In the genomic region with DNA sequence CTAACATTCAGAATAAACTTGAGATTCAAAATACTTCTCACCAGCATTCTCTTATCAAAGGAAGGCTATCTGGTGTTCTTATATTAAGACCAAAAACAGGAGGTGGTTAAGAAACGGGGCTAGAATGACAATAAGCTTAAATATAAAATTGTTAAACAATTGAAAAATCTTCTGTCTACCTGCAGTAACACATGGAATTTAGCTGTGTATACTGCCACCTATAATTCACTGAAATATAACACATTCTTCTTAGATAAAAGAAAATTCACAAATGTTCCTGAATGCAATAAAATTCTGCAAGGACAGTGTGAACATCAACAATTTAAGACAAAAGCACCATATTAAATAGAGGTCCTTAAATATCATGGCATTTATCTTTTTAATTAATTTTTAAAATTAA, we compare ENCODE assay signal across 24 cellular contexts. TPM values are rescaled to one million over a fixed set of nuclear protein-coding genes. Genes with fewer than 3 reads are reported as not detected.
DNase-seq lines count a peak whose midpoint lies in the region; ATAC-seq, FAIRE-seq and TF ChIP-seq lines count a peak whose summit lies in the region.
"Had no signal": no experiment of that assay in that cellular context is flagged by ENCODE, and none has a peak within 500 bp of the region (broad histone marks: within the 10 kb centered on the region; RNA-seq: fewer than 3 reads in every experiment).

No MANE protein-coding gene starts in this region.

- H3K79me1 ChIP-seq in trophoblast cell (ENCODE audit: low read length): no peaks in the 10 kb centered on the region

- no peak overlapping the region for H2BK12ac ChIP-seq in trophoblast cell (ENCODE audit: low read length)

- H2BK5ac ChIP-seq in trophoblast cell (ENCODE audit: low read depth, low read length, poor library complexity): no peak overlapping the region

- H4K12ac ChIP-seq in trophoblast cell (ENCODE audit: low read depth, low read length): no peak overlapping the region

- H3K14ac ChIP-seq in trophoblast cell (ENCODE audit: low read length): no peak overlapping the region

- H3K9me3 ChIP-seq in SU-DHL-6 (ENCODE audit: insufficient read depth, low read length): no peaks in the 10 kb centered on the region
- H3K9me3 ChIP-seq in neural cell (ENCODE audit: low read length): no peaks in the 10 kb centered on the region
- no peaks in the 10 kb centered on the region for H3K9me3 ChIP-seq in trophoblast cell (ENCODE audit: insufficient read depth, low read depth, low read length)
- H3K9me3 ChIP-seq: right atrium auricular region had no signal

- H4K8ac ChIP-seq in trophoblast cell (ENCODE audit: low read depth, low read length): no peak overlapping the region

- H3K4me2 ChIP-seq in SU-DHL-6 (ENCODE audit: low read depth, low read length, poor library complexity, severe bottlenecking) (peak overlapping the region; percentile 48), neural cell (ENCODE audit: low read length) (no peak overlapping the region), trophoblast cell (ENCODE audit: low read length) (no peak overlapping the region)
- H3K4me2 ChIP-seq: smooth muscle cell had no signal

- H3K9me2 ChIP-seq in SU-DHL-6 (replicated peaks; ENCODE audit: insufficient read depth, low read length) (no peaks in the 10 kb centered on the region), neural cell (ENCODE audit: insufficient read depth, low read length) (no peaks in the 10 kb centered on the region)

- H4K20me1 ChIP-seq in SU-DHL-6 (ENCODE audit: low read depth, low read length) (no peaks in the 10 kb centered on the region), neural cell (ENCODE audit: insufficient read depth) (no peaks in the 10 kb centered on the region)

- no peak overlapping the region for H3K23ac ChIP-seq in trophoblast cell (ENCODE audit: low read length)

- H3K27ac ChIP-seq in SU-DHL-6 (ENCODE audit: low read depth, low read length) (no peak overlapping the region), neural cell (ENCODE audit: low read length) (no peak overlapping the region), trophoblast cell (ENCODE audit: low read depth, low read length) (no peak overlapping the region)
- H3K27ac ChIP-seq: right atrium auricular region had no signal

- FAIRE-seq in D721Med (lab: Jason Lieb, UNC) (no peak), GM12891 (lab: Jason Lieb, UNC) (no peak)
- FAIRE-seq: HepG2 had no signal

- TF ChIP-seq RAD21 in neural cell (conservative IDR thresholded peaks at IDR 0.05): peak; percentile 68

- H2AK5ac ChIP-seq in trophoblast cell (ENCODE audit: low read length): no peak overlapping the region

- H3K18ac ChIP-seq in trophoblast cell (ENCODE audit: low read length): no peak overlapping the region

- TF ChIP-seq CTCF in D721Med (IDR thresholded peaks at IDR 0.05; ENCODE audit: insufficient read depth, missing control alignments): peak; percentile 11
- peak; percentile 47 for TF ChIP-seq CTCF in LNCaP clone FGC (IDR thresholded peaks at IDR 0.05; ENCODE audit: control insufficient read depth, extremely low read depth, insufficient read depth)
- TF ChIP-seq CTCF in SU-DHL-6 (IDR thresholded peaks at IDR 0.05; ENCODE audit: insufficient read depth, low read length, poor library complexity, severe bottlenecking): no peak
- TF ChIP-seq CTCF in neural cell (IDR thresholded peaks at IDR 0.05; ENCODE audit: poor library complexity, severe bottlenecking): peak; percentile 63

- H3K36me3 ChIP-seq in SU-DHL-6 (ENCODE audit: low read length) (no peaks in the 10 kb centered on the region), neural cell (ENCODE audit: insufficient read depth, low read length) (no peaks in the 10 kb centered on the region), trophoblast cell (ENCODE audit: control insufficient read depth in 1 of 2, insufficient read depth in 2 of 2, low read length in 2 of 2) (peaks cover 0 to 2% of the 10 kb centered on the region in 2 experiments)
- H3K36me3 ChIP-seq: right atrium auricular region had no signal

- H3K4me3 ChIP-seq in LNCaP clone FGC (ENCODE audit: low read depth, low read length) (no peak overlapping the region), SU-DHL-6 (ENCODE audit: insufficient read depth, low read length, poor library complexity, severe bottlenecking) (no peak overlapping the region), neural cell (ENCODE audit: low read length) (no peak overlapping the region), trophoblast cell (ENCODE audit: low read depth, low read length) (no peak overlapping the region)
- H3K4me3 ChIP-seq: right atrium auricular region, smooth muscle cell had no signal

- H3K27me3 ChIP-seq in SU-DHL-6 (ENCODE audit: low read length) (no peaks in the 10 kb centered on the region), neural cell (ENCODE audit: insufficient read depth, low read depth, low read length) (no peaks in the 10 kb centered on the region), trophoblast cell (ENCODE audit: insufficient read depth, low read length) (no peaks in the 10 kb centered on the region)
- H3K27me3 ChIP-seq: right atrium auricular region had no signal

- no peak for TF ChIP-seq EP300 in neural cell (conservative IDR thresholded peaks at IDR 0.05; ENCODE audit: poor library complexity, severe bottlenecking)

- H4K91ac ChIP-seq in trophoblast cell (ENCODE audit: low read depth, low read length): no peak overlapping the region

- no peaks in the 10 kb centered on the region for H3K4me1 ChIP-seq in trophoblast cell (ENCODE audit: control insufficient read depth in 1 of 2, insufficient read depth in 2 of 2, low read length in 2 of 2)
- H3K4me1 ChIP-seq: right atrium auricular region had no signal

- TF ChIP-seq POLR2A in GM12891 (IDR thresholded peaks at IDR 0.05; ENCODE audit: low read depth, low read length): no peak

- WGBS in trophoblast cell (ENCODE audit: extremely low coverage, insufficient coverage, insufficient read length): no CpG with 5 or more reads among the region's 1 CpG

- H2AFZ ChIP-seq in SU-DHL-6 (ENCODE audit: low read depth, low read length, severe bottlenecking) (peak overlapping the region; percentile 48), neural cell (ENCODE audit: low read depth, low read length) (no peak overlapping the region), trophoblast cell (ENCODE audit: insufficient read depth, low read length, poor library complexity) (no peak overlapping the region)

- H2BK120ac ChIP-seq in trophoblast cell (ENCODE audit: insufficient read depth, low read length, poor library complexity): no peak overlapping the region

- no peak overlapping the region for H3K4ac ChIP-seq in trophoblast cell (ENCODE audit: low read depth, low read length)

- H3K79me2 ChIP-seq in SU-DHL-6 (ENCODE audit: insufficient read depth, low read length): no peaks in the 10 kb centered on the region
- H3K79me2 ChIP-seq in neural cell (replicated peaks; ENCODE audit: insufficient read depth, low read length): no peaks in the 10 kb centered on the region
- H3K79me2 ChIP-seq in trophoblast cell (ENCODE audit: control insufficient read depth, insufficient read depth, low read length, poor library complexity): no peaks in the 10 kb centered on the region

- H3K9ac ChIP-seq in SU-DHL-6 (ENCODE audit: low read length): no peak overlapping the region
- H3K9ac ChIP-seq in neural cell (ENCODE audit: low read length): no peak overlapping the region
- no peak overlapping the region for H3K9ac ChIP-seq in trophoblast cell (ENCODE audit: low read length)

- H3F3A ChIP-seq in SU-DHL-6 (ENCODE audit: insufficient read depth) (no peaks in the 10 kb centered on the region), neural cell (ENCODE audit: insufficient read depth, low read length, poor library complexity, severe bottlenecking) (no peaks in the 10 kb centered on the region)

- ATAC-seq in HG03354 (IDR thresholded peaks at IDR 0.05; ENCODE audit: poor library complexity, severe bottlenecking, unreplicated experiment): no peak
- ATAC-seq: HepG2; naive thymus-derived CD8-positive, alpha-beta T cell; Right ventricle myocardium inferior had no signal

- DNase-seq in D721Med (ENCODE audit: insufficient read length, low spot score) (no peak), LNCaP clone FGC (ENCODE audit: low read depth) (no peak), anterior cingulate cortex (lab: John Stamatoyannopoulos, UW) (no peak), GM12891 (ENCODE audit: insufficient read length, low spot score) (no peak), trophoblast cell (no peak)
- DNase-seq: activated CD4-positive, alpha-beta T cell treated with anti-CD3 and anti-CD28 coated beads, Interleukin-2, amount 10 ng/mL, durations not matched to agents 7 days and 5 days; activated naive CD4-positive, alpha-beta T cell; activated T-cell treated with anti-CD3 and anti-CD28 coated beads, Interleukin-2, amount 50 U/mL, for 48 hours; C1 segment of cervical spinal cord; cerebellar nuclear complex; midbrain; naive thymus-derived CD8-positive, alpha-beta T cell; NCI-H1105 treated with DMSO at 0.1 percent for 48 hours; NCI-H1930; NCI-H748 treated with DMSO at 0.1 percent for 48 hours; stimulated activated CD4-positive, alpha-beta T cell treated with anti-CD3 and anti-CD28 coated beads, Interleukin-1b, Interleukin-23, amount 100 ng/mL, for 48 hours; stimulated activated CD8-positive, alpha-beta memory T cell treated with anti-CD3 and anti-CD28 coated beads, Interleukin-4, amount 100 ng/mL, for 48 hours had no signal

TF ChIP-seq in neural cell, 6 proteins besides CTCF, POLR2A, EP300 and RAD21 (continues in another document):
- TF ChIP-seq TAF1 (IDR thresholded peaks at IDR 0.05; ENCODE audit: low read depth) (no peak), SMC3 (conservative IDR thresholded peaks at IDR 0.05; ENCODE audit: poor library complexity) (peak; percentile 55)

TF ChIP-seq in GM12891, 5 proteins besides CTCF, POLR2A, EP300 and RAD21:
- no peak for TF ChIP-seq SPI1 (IDR thresholded peaks at IDR 0.05; ENCODE audit: low read depth, low read length)
- no peak for TF ChIP-seq POLR2AphosphoS5 (IDR thresholded peaks at IDR 0.05; ENCODE audit: low read depth, low read length)
- no peak for TF ChIP-seq PAX5 (IDR thresholded peaks at IDR 0.05; ENCODE audit: insufficient read depth, low read length, severe bottlenecking)
- no peak for TF ChIP-seq TAF1 (IDR thresholded peaks at IDR 0.05; ENCODE audit: low read depth, low read length)
- TF ChIP-seq POU2F2 (IDR thresholded peaks at IDR 0.05; ENCODE audit: low read depth, low read length): no peak

RNA-seq across cellular contexts. Expression of a gene that starts 11.5 kb away (rescaled TPM):
- polyA plus RNA-seq in neural cell: 37.0 and 38.5 TPM in 2 replicates
- polyA minus RNA-seq in neural cell: 109 and 111 TPM in 2 replicates
- polyA plus RNA-seq in GM12891 (2012; ENCODE audit: low read depth, missing spikeins): not detected
- polyA plus RNA-seq in trophoblast cell (2013): 7.7 and 8.3 TPM in 2 replicates
- polyA plus RNA-seq: HepG2; naive thymus-derived CD8-positive, alpha-beta T cell had no signal
